In genomic region chr4:78551420-78552351, GRCh38 we compare ENCODE assay signal across 8 cellular contexts. TPM values are rescaled to one million over a fixed set of nuclear protein-coding genes. Genes with fewer than 3 reads are reported as not detected.
DNase-seq lines count a peak whose midpoint lies in the region; ATAC-seq and TF ChIP-seq lines count a peak whose summit lies in the region.

TSS of gene ANXA3 (plus strand) at chr4:78551770. CDS start at chr4:78554474, 2,704 bp downstream.

- H3K36me3 Mint-ChIP-seq in activated CD4-positive, alpha-beta T cell treated with anti-CD3 and anti-CD28 coated beads for 36 hours (ENCODE audit: low read depth): no peaks in the 10 kb centered on the region
- H3K36me3 Mint-ChIP-seq in activated naive CD4-positive, alpha-beta T cell treated with anti-CD3 and anti-CD28 coated beads, Interleukin-2, amount 10 ng/mL, durations not matched to agents 7 days and 5 days: peaks cover 3% of the 10 kb centered on the region

- H3K27me3 ChIP-seq in heart left ventricle (peaks cover 0 to 12% (median 0%) of the 10 kb centered on the region in 9 donors), parathyroid adenoma (ENCODE audit: control insufficient read depth, insufficient read depth, low read length) (no peaks in the 10 kb centered on the region)

- H3K4me3 Mint-ChIP-seq in activated CD4-positive, alpha-beta T cell treated with anti-CD3 and anti-CD28 coated beads for 36 hours: peak within 1 kb of the TSS; percentile 62
- H3K4me3 Mint-ChIP-seq in activated naive CD4-positive, alpha-beta T cell treated with anti-CD3 and anti-CD28 coated beads, Interleukin-2, amount 10 ng/mL, durations not matched to agents 7 days and 5 days: peak within 1 kb of the TSS; percentile 77

- peak; percentile 47 for DNase-seq in activated CD4-positive, alpha-beta T cell treated with anti-CD3 and anti-CD28 coated beads for 36 hours
- no peak for DNase-seq in activated CD4-positive, alpha-beta T cell treated with anti-CD3 and anti-CD28 coated beads for 1 hour
- DNase-seq in HuH-7 (ENCODE audit: low spot score) (peak; percentile 70), heart left ventricle (peak; percentile 60 to 76 (median 63)), midbrain (lab: John Stamatoyannopoulos, UW) (no peak)
- DNase-seq in activated naive CD4-positive, alpha-beta T cell treated with anti-CD3 and anti-CD28 coated beads, Interleukin-2, amount 10 ng/mL, durations not matched to agents 7 days and 5 days: peak; percentile 48

- CTCF ChIA-PET in activated CD4-positive, alpha-beta T cell treated with anti-CD3 and anti-CD28 coated beads for 36 hours (lab: Charles Lee): interaction anchor here (0.5 to 0.7 kb wide), 2 partner anchors 499 to 1174 kb away, joined by 3 read pairs; no protein-coding TSS in a partner anchor
- CTCF ChIA-PET in activated naive CD4-positive, alpha-beta T cell treated with anti-CD3 and anti-CD28 coated beads, Interleukin-2, amount 10 ng/mL, durations not matched to agents 7 days and 5 days (lab: Charles Lee): interaction anchor here (1.0 kb wide), 1 partner anchor 59 kb away, joined by 4 read pairs; no protein-coding TSS in a partner anchor

- H3K27ac ChIP-seq in heart left ventricle: peak within 1 kb of the TSS; percentile 75 to 92 (median 84)
- H3K27ac ChIP-seq in parathyroid adenoma: peak within 1 kb of the TSS; percentile 81

- peaks cover 30% of the 10 kb centered on the region for H3K27me3 Mint-ChIP-seq in activated CD4-positive, alpha-beta T cell treated with anti-CD3 and anti-CD28 coated beads for 36 hours
- H3K27me3 Mint-ChIP-seq in activated naive CD4-positive, alpha-beta T cell treated with anti-CD3 and anti-CD28 coated beads, Interleukin-2, amount 10 ng/mL, durations not matched to agents 7 days and 5 days: peaks cover 41% of the 10 kb centered on the region

- peaks cover 10% of the 10 kb centered on the region for H3K4me1 Mint-ChIP-seq in activated CD4-positive, alpha-beta T cell treated with anti-CD3 and anti-CD28 coated beads for 36 hours
- H3K4me1 Mint-ChIP-seq in activated naive CD4-positive, alpha-beta T cell treated with anti-CD3 and anti-CD28 coated beads, Interleukin-2, amount 10 ng/mL, durations not matched to agents 7 days and 5 days: peaks cover 17% of the 10 kb centered on the region

- TF ChIP-seq POLR2A in heart left ventricle (IDR thresholded peaks at IDR 0.05): peak in 1 of 2 donors; percentile 59

- no peaks in the 10 kb centered on the region for H3K9me3 Mint-ChIP-seq in activated CD4-positive, alpha-beta T cell treated with anti-CD3 and anti-CD28 coated beads for 36 hours (ENCODE audit: low read depth)
- H3K9me3 Mint-ChIP-seq in activated naive CD4-positive, alpha-beta T cell treated with anti-CD3 and anti-CD28 coated beads, Interleukin-2, amount 10 ng/mL, durations not matched to agents 7 days and 5 days: no peaks in the 10 kb centered on the region

- POLR2A ChIA-PET in activated CD4-positive, alpha-beta T cell treated with anti-CD3 and anti-CD28 coated beads for 36 hours (lab: Charles Lee): no interaction called here

- H3K79me2 ChIP-seq in parathyroid adenoma: no peaks in the 10 kb centered on the region

- peak; percentile 47 for ATAC-seq in activated CD4-positive, alpha-beta T cell treated with anti-CD3 and anti-CD28 coated beads for 36 hours
- peak; percentile 77 to 93 (median 90) for ATAC-seq in heart left ventricle
- ATAC-seq in GM21619 (IDR thresholded peaks at IDR 0.05; ENCODE audit: unreplicated experiment): no peak

- 6 to 9% (median 8%) methylated on average over 48 to 65 of the region's 65 CpGs for WGBS in heart left ventricle, 4 donors

- TF ChIP-seq CTCF in heart left ventricle (IDR thresholded peaks at IDR 0.05) (peak in 1 of 12 donors; percentile 12), parathyroid adenoma (IDR thresholded peaks at IDR 0.05) (no peak)

- peak within 1 kb of the TSS; percentile 86 for H2AFZ ChIP-seq in parathyroid adenoma

- peak within 1 kb of the TSS; percentile 78 for H3K4me2 ChIP-seq in parathyroid adenoma (ENCODE audit: low read length)

- H3K4me3 ChIP-seq in heart left ventricle (peak within 1 kb of the TSS; percentile 57 to 79 (median 68)), parathyroid adenoma (ENCODE audit: low read depth, low read length) (peak within 1 kb of the TSS; percentile 57)

- H3K9ac ChIP-seq in parathyroid adenoma: no peak within 1 kb of the TSS

- peaks cover 0 to 10% (median 0%) of the 10 kb centered on the region in 9 donors for H3K36me3 ChIP-seq in heart left ventricle
- H3K36me3 ChIP-seq in parathyroid adenoma (ENCODE audit: control insufficient read depth, insufficient read depth, low read length): no peaks in the 10 kb centered on the region

- peaks cover 0 to 30% (median 5%) of the 10 kb centered on the region in 12 donors for H3K4me1 ChIP-seq in heart left ventricle
- H3K4me1 ChIP-seq in parathyroid adenoma: no peaks in the 10 kb centered on the region

- peak within 1 kb of the TSS; percentile 56 for H3K27ac Mint-ChIP-seq in activated CD4-positive, alpha-beta T cell treated with anti-CD3 and anti-CD28 coated beads for 36 hours
- H3K27ac Mint-ChIP-seq in activated naive CD4-positive, alpha-beta T cell treated with anti-CD3 and anti-CD28 coated beads, Interleukin-2, amount 10 ng/mL, durations not matched to agents 7 days and 5 days: no peak within 1 kb of the TSS

- H3K9me3 ChIP-seq in heart left ventricle: no peaks in the 10 kb centered on the region
- no peaks in the 10 kb centered on the region for H3K9me3 ChIP-seq in parathyroid adenoma (ENCODE audit: control insufficient read depth, low read length)

- intact Hi-C loops in activated CD4-positive, alpha-beta T cell treated with anti-CD3 and anti-CD28 coated beads for 36 hours (cut with DNase I, micrococcal nuclease): loop anchor here in 1 of 2 experiments (5.0 kb wide), 1 partner anchor 106 kb away; no protein-coding TSS in a partner anchor
- intact Hi-C loops in heart left ventricle (cut with DNase I): loop anchor here in 2 of 10 donors (5.0 kb wide), 2 partner anchors 34 to 36 kb away; no protein-coding TSS in a partner anchor

RNA-seq across cellular contexts. Expression of gene ANXA3, which starts in this region (rescaled TPM):
- 1 to 10 TPM in 1 of 2 experiments, under 1 TPM in 1; 0.49 to 1.0 TPM for total RNA-seq in activated CD4-positive, alpha-beta T cell treated with anti-CD3 and anti-CD28 coated beads for 36 hours
- total RNA-seq in heart left ventricle: 100 to 1,000 TPM in 1 of 9 donors, 10 to 100 TPM in 8; 12.9 to 119 (median 28.7) TPM
- 10 to 100 TPM; 25.3 to 92.6 TPM for polyA plus RNA-seq in heart left ventricle

Comparison
In these comparisons a context has a peak if more than half of its experiments do, and no peak if none do; other contexts are left out.
1. RNA of gene ANXA3 (total RNA-seq): 12.9 to 119 TPM in heart left ventricle; 0.49 to 1.0 TPM in activated CD4-positive, alpha-beta T cell treated with anti-CD3 and anti-CD28 coated beads for 36 hours; every median in the first group is over 4 times any median in the second.
2. DNase-seq: peak in activated CD4-positive, alpha-beta T cell treated with anti-CD3 and anti-CD28 coated beads for 36 hours (single experiment), HuH-7 (single experiment), activated naive CD4-positive, alpha-beta T cell treated with anti-CD3 and anti-CD28 coated beads, Interleukin-2, amount 10 ng/mL, durations not matched to agents 7 days and 5 days (single experiment) and heart left ventricle (5 of 5); none in activated CD4-positive, alpha-beta T cell treated with anti-CD3 and anti-CD28 coated beads for 1 hour (single experiment) and midbrain (single experiment).